Comparison of ENCODE assay signal across 34 cellular contexts in the genomic region with DNA sequence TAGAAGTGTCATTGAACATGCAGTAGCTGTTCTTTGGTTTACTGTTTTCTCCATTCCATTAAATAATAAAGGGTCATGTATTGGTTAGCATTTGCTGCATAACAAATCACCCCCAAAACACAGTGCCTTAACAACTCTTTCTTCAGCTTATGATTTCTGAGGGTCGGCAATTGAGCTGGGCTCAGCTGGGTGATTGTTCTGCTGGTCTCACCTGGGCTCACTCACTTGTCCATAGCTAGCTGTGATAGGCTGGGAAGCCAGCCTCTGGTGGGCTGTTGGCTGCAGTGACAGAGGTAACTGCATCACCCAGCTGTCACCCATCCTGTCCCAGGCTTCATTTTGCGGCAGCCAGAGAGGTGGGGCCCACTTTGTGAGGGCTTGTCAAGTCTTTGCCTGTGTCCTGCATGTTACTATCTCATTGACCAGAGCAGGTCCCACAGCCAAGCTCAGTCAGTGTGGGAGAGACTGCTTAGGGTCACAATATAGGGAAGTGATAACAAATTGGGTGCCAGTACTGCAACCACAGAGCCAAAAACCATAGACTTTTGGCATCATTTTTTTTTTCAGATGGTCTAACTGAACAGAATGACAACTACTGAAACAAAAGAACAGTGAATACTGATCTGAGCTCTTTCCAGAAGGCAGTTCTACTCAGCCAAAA.
"Had no signal": no experiment of that assay in that cellular context is flagged by ENCODE, and none has a peak within 500 bp of the region (broad histone marks: within the 10 kb centered on the region; RNA-seq: fewer than 3 reads in every experiment).

No MANE protein-coding gene starts in this region.

- DNase-seq: activated B cell treated with CpG ODN at 0.5 μM for 24 hours; activated CD4-positive, alpha-beta memory T cell treated with anti-CD3 and anti-CD28 coated beads, Interleukin-2, amount 10 ng/mL, durations not matched to agents 7 days and 5 days; activated CD4-positive, alpha-beta T cell treated with anti-CD3 and anti-CD28 coated beads, Interleukin-2, amount 10 ng/mL, durations not matched to agents 7 days and 5 days; activated CD4-positive, alpha-beta T cell treated with anti-CD3 and anti-CD28 coated beads, Interleukin-2, amount 50 U/mL, for 4 hours; activated CD8-positive, alpha-beta memory T cell treated with anti-CD3 and anti-CD28 coated beads, Interleukin-2, amount 50 U/mL, for 48 hours; activated gamma-delta T cell; activated naive CD4-positive, alpha-beta T cell; activated naive CD4-positive, alpha-beta T cell treated with anti-CD3 and anti-CD28 coated beads, Interleukin-2, amount 10 ng/mL, durations not matched to agents 7 days and 5 days; activated naive CD8-positive, alpha-beta T cell treated with anti-CD3 and anti-CD28 coated beads, Interleukin-2, amount 10 ng/mL, durations not matched to agents 7 days and 5 days; activated T-cell treated with anti-CD3 and anti-CD28 coated beads for 4 hours; activated T-cell treated with anti-CD3 and anti-CD28 coated beads, Interleukin-2, amount 50 U/mL, for 24 hours; activated T-cell treated with anti-CD3 and anti-CD28 coated beads, Interleukin-2, amount 50 U/mL, for 72 hours; amniotic stem cell; anterior cingulate cortex; brain microvascular endothelial cell; dorsolateral prefrontal cortex; effector memory CD4-positive, alpha-beta T cell; endodermal cell; foreskin fibroblast; heart left ventricle; T-helper 1 cell; T-helper 17 cell; T1000; WERI-Rb-1 had no signal

- H3K9me3 Mint-ChIP-seq: activated B cell treated with CpG ODN at 0.5 μM for 24 hours; activated CD4-positive, alpha-beta memory T cell treated with anti-CD3 and anti-CD28 coated beads, Interleukin-2, amount 10 ng/mL, durations not matched to agents 7 days and 5 days; activated CD4-positive, alpha-beta T cell treated with anti-CD3 and anti-CD28 coated beads, Interleukin-2, amount 10 ng/mL, durations not matched to agents 7 days and 5 days; activated naive CD4-positive, alpha-beta T cell treated with anti-CD3 and anti-CD28 coated beads, Interleukin-2, amount 10 ng/mL, durations not matched to agents 7 days and 5 days; activated naive CD4-positive, alpha-beta T cell treated with anti-CD3 and anti-CD28 coated beads, Interleukin-2, amount 50 U/mL, for 72 hours; activated naive CD8-positive, alpha-beta T cell treated with anti-CD3 and anti-CD28 coated beads, Interleukin-2, amount 10 ng/mL, durations not matched to agents 7 days and 5 days; activated T-cell treated with anti-CD3 and anti-CD28 coated beads, Interleukin-2, amount 50 U/mL, for 72 hours; central memory CD8-positive, alpha-beta T cell; dendritic cell treated with granulocyte-macrophage colony-stimulating factor and Interleukin-4, amounts not matched to agents 40 ng/mL and 50 ng/mL, for 4 days; T-helper 2 cell treated with Interferon-gamma antibody and Interleukin-4, amounts not matched to agents 5 μg/mL and 100 μg/mL, for 36 hours had no signal

- H3K27me3 ChIP-seq: brain microvascular endothelial cell, dorsolateral prefrontal cortex, heart left ventricle had no signal

- H3K27ac ChIP-seq: brain microvascular endothelial cell, coronary artery, heart left ventricle, WERI-Rb-1 had no signal

- H3K4me3 ChIP-seq: coronary artery, dorsolateral prefrontal cortex, heart left ventricle had no signal

- H3K4me1 Mint-ChIP-seq: activated CD4-positive, alpha-beta memory T cell treated with anti-CD3 and anti-CD28 coated beads, Interleukin-2, amount 10 ng/mL, durations not matched to agents 7 days and 5 days; activated CD4-positive, alpha-beta T cell treated with anti-CD3 and anti-CD28 coated beads, Interleukin-2, amount 10 ng/mL, durations not matched to agents 7 days and 5 days; activated naive CD4-positive, alpha-beta T cell treated with anti-CD3 and anti-CD28 coated beads, Interleukin-2, amount 10 ng/mL, durations not matched to agents 7 days and 5 days; activated naive CD8-positive, alpha-beta T cell treated with anti-CD3 and anti-CD28 coated beads, Interleukin-2, amount 10 ng/mL, durations not matched to agents 7 days and 5 days; central memory CD8-positive, alpha-beta T cell; T-helper 17 cell had no signal

- FAIRE-seq: astrocyte, bronchial epithelial cell, frontal cortex had no signal

- ATAC-seq: activated CD4-positive, CD25-positive, alpha-beta regulatory T cell treated with anti-CD3 and anti-CD28 coated beads, Interleukin-2, amount 50 U/mL, for 24 hours; activated naive CD4-positive, alpha-beta T cell treated with anti-CD3 and anti-CD28 coated beads, Interleukin-2, amount 50 U/mL, for 72 hours; activated T-cell treated with anti-CD3 and anti-CD28 coated beads, Interleukin-2, amount 50 U/mL, for 72 hours; esophagus mucosa; heart left ventricle; T-helper 17 cell had no signal

- H3K27me3 Mint-ChIP-seq: activated B cell treated with CpG ODN at 0.5 μM for 24 hours; activated CD4-positive, alpha-beta memory T cell treated with anti-CD3 and anti-CD28 coated beads, Interleukin-2, amount 10 ng/mL, durations not matched to agents 7 days and 5 days; activated CD4-positive, alpha-beta T cell treated with anti-CD3 and anti-CD28 coated beads, Interleukin-2, amount 10 ng/mL, durations not matched to agents 7 days and 5 days; activated naive CD8-positive, alpha-beta T cell treated with anti-CD3 and anti-CD28 coated beads, Interleukin-2, amount 10 ng/mL, durations not matched to agents 7 days and 5 days had no signal

- H3K4me3 Mint-ChIP-seq: activated B cell treated with CpG ODN at 0.5 μM for 24 hours; activated CD4-positive, alpha-beta memory T cell treated with anti-CD3 and anti-CD28 coated beads, Interleukin-2, amount 10 ng/mL, durations not matched to agents 7 days and 5 days; activated CD4-positive, alpha-beta T cell treated with anti-CD3 and anti-CD28 coated beads, Interleukin-2, amount 10 ng/mL, durations not matched to agents 7 days and 5 days; activated naive CD4-positive, alpha-beta T cell treated with anti-CD3 and anti-CD28 coated beads, Interleukin-2, amount 10 ng/mL, durations not matched to agents 7 days and 5 days; activated naive CD8-positive, alpha-beta T cell treated with anti-CD3 and anti-CD28 coated beads, Interleukin-2, amount 10 ng/mL, durations not matched to agents 7 days and 5 days; activated T-cell treated with anti-CD3 and anti-CD28 coated beads, Interleukin-2, amount 50 U/mL, for 24 hours; activated T-cell treated with anti-CD3 and anti-CD28 coated beads, Interleukin-2, amount 50 U/mL, for 72 hours; central memory CD8-positive, alpha-beta T cell; dendritic cell treated with granulocyte-macrophage colony-stimulating factor and Interleukin-4, amounts not matched to agents 40 ng/mL and 50 ng/mL, for 4 days; endodermal cell; T-helper 17 cell; T-helper 2 cell treated with Interferon-gamma antibody and Interleukin-4, amounts not matched to agents 5 μg/mL and 100 μg/mL, for 36 hours had no signal

- H3K36me3 Mint-ChIP-seq: activated naive CD4-positive, alpha-beta T cell treated with anti-CD3 and anti-CD28 coated beads, Interleukin-2, amount 10 ng/mL, durations not matched to agents 7 days and 5 days; activated naive CD4-positive, alpha-beta T cell treated with anti-CD3 and anti-CD28 coated beads, Interleukin-2, amount 50 U/mL, for 72 hours; activated naive CD8-positive, alpha-beta T cell treated with anti-CD3 and anti-CD28 coated beads, Interleukin-2, amount 10 ng/mL, durations not matched to agents 7 days and 5 days had no signal

- H3K36me3 ChIP-seq: brain microvascular endothelial cell had no signal

- H3K27ac Mint-ChIP-seq: activated B cell treated with CpG ODN at 0.5 μM for 24 hours; activated CD4-positive, alpha-beta memory T cell treated with anti-CD3 and anti-CD28 coated beads, Interleukin-2, amount 10 ng/mL, durations not matched to agents 7 days and 5 days; activated CD4-positive, alpha-beta T cell treated with anti-CD3 and anti-CD28 coated beads, Interleukin-2, amount 10 ng/mL, durations not matched to agents 7 days and 5 days; activated naive CD4-positive, alpha-beta T cell treated with anti-CD3 and anti-CD28 coated beads, Interleukin-2, amount 10 ng/mL, durations not matched to agents 7 days and 5 days; activated naive CD4-positive, alpha-beta T cell treated with anti-CD3 and anti-CD28 coated beads, Interleukin-2, amount 50 U/mL, for 72 hours; activated naive CD8-positive, alpha-beta T cell treated with anti-CD3 and anti-CD28 coated beads, Interleukin-2, amount 10 ng/mL, durations not matched to agents 7 days and 5 days; activated T-cell treated with anti-CD3 and anti-CD28 coated beads, Interleukin-2, amount 50 U/mL, for 24 hours; activated T-cell treated with anti-CD3 and anti-CD28 coated beads, Interleukin-2, amount 50 U/mL, for 72 hours; dendritic cell treated with granulocyte-macrophage colony-stimulating factor and Interleukin-4, amounts not matched to agents 40 ng/mL and 50 ng/mL, for 4 days; endodermal cell; T-helper 17 cell; T-helper 2 cell treated with Interferon-gamma antibody and Interleukin-4, amounts not matched to agents 5 μg/mL and 100 μg/mL, for 36 hours had no signal
